1 cellular context compared by ENCODE assay signal in genomic region chr9:22240619-22241018, GRCh38.
A peak's percentile ranks its signal among the peaks of the same experiment; 100 is the strongest.
TF ChIP-seq lines count a peak whose summit lies in the region.

No MANE protein-coding gene starts in this region.

TF ChIP-seq in GM12878, 131 proteins besides CTCF, POLR2A, EP300 and RAD21 (continued from another document):
- TF ChIP-seq ATF2 (IDR thresholded peaks at IDR 0.05; ENCODE audit: low read length) (peak; percentile 79), SKIL (IDR thresholded peaks at IDR 0.05; ENCODE audit: low read depth, poor library complexity, severe bottlenecking) (peak; percentile 24), FOXM1 (IDR thresholded peaks at IDR 0.05; ENCODE audit: low read depth, low read length) (peak; percentile 59; the same call in 1 of the 2 replicates), RUNX3 (IDR thresholded peaks at IDR 0.05; ENCODE audit: low read length) (peak; percentile 67), PML (IDR thresholded peaks at IDR 0.05; ENCODE audit: low read length) (peak; percentile 37; the same call in 1 of the 2 replicates), MTA2 (IDR thresholded peaks at IDR 0.05; ENCODE audit: low read depth) (peak; percentile 19; the same call in 1 of the 2 replicates)
